ENCODE assay signal across 13 cellular contexts in the genomic region with DNA sequence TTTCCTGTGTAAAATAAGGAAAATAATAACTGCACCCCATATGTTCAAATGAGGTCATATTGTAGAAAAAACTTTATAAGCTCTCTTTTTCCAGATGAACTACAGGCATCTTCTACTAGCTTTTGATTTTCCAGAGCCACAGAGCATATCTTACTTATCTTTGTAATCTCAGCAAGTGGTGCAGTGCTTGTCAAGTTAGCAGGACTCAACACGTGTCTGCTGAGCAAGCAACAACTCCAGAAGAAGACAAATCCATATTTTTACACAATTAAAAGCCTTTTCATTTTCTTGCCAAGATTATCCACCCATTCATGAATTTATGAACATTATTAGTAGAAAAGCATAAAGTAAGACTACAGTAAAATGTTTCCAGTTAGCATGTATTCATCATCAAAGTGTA. TPM values are rescaled to one million over a fixed set of nuclear protein-coding genes. Genes with fewer than 3 reads are reported as not detected.
DNase-seq lines count a peak whose midpoint lies in the region; ATAC-seq and TF ChIP-seq lines count a peak whose summit lies in the region.
"Had no signal": no experiment of that assay in that cellular context is flagged by ENCODE, and none has a peak within 500 bp of the region (broad histone marks: within the 10 kb centered on the region; RNA-seq: fewer than 3 reads in every experiment).

No MANE protein-coding gene starts in this region.

- H4K91ac ChIP-seq in mesenchymal stem cell (ENCODE audit: low read length): no peak overlapping the region

- ATAC-seq in omental fat pad (ENCODE audit: low FRiP score): no peak

- H3K4me1 ChIP-seq in mesenchymal stem cell (ENCODE audit: control insufficient read depth, insufficient read depth, low read depth, low read length): peaks cover 4% of the 10 kb centered on the region

- no peaks in the 10 kb centered on the region for H3K27me3 Mint-ChIP-seq in nephron (ENCODE audit: low read depth)

- H2BK5ac ChIP-seq in mesenchymal stem cell (ENCODE audit: low read depth, low read length, poor library complexity, severe bottlenecking): no peak overlapping the region

- H4K8ac ChIP-seq in mesenchymal stem cell (ENCODE audit: low read length): no peak overlapping the region

- WGBS in mesenchymal stem cell: 18% methylated on average over 1 of the region's 1 CpG

- no peak overlapping the region for H3K14ac ChIP-seq in mesenchymal stem cell (ENCODE audit: low read length in 2 of 2)

- no peak overlapping the region for H2BK15ac ChIP-seq in mesenchymal stem cell (ENCODE audit: low read depth, poor library complexity, severe bottlenecking)

- no peak overlapping the region for H2AK5ac ChIP-seq in mesenchymal stem cell (ENCODE audit: low read length, severe bottlenecking)

- TF ChIP-seq CTCF in choroid plexus epithelial cell (conservative IDR thresholded peaks at IDR 0.05; ENCODE audit: low read depth, low read length): no peak
- TF ChIP-seq CTCF in nephron (IDR thresholded peaks at IDR 0.05; ENCODE audit: unreplicated experiment in 3 of 3): no peak
- TF ChIP-seq CTCF in omental fat pad (IDR thresholded peaks at IDR 0.05): no peak

- H3K4me3 ChIP-seq in choroid plexus epithelial cell (ENCODE audit: low read depth, low read length) (no peak overlapping the region), mesenchymal stem cell (ENCODE audit: insufficient read depth in 1 of 2, low read depth in 1 of 2, low read length in 2 of 2) (no peak overlapping the region)
- H3K4me3 ChIP-seq: BLaER1 treated with 17β-estradiol and CSF1 and Interleukin-3, amounts not matched to agents 10 nM and 100 nM had no signal

- peaks cover 26% of the 10 kb centered on the region for H3K4me1 Mint-ChIP-seq in nephron

- no peak overlapping the region for H2BK120ac ChIP-seq in mesenchymal stem cell (ENCODE audit: low read depth, low read length)

- H3K4me2 ChIP-seq in mesenchymal stem cell (ENCODE audit: low read length, poor library complexity, severe bottlenecking): no peak overlapping the region
- H3K4me2 ChIP-seq: BLaER1 treated with 17β-estradiol and CSF1 and Interleukin-3, amounts not matched to agents 10 nM and 100 nM had no signal

- H3K36me3 ChIP-seq in mesenchymal stem cell (ENCODE audit: control insufficient read depth in 1 of 2, insufficient read depth in 2 of 2, low read depth in 1 of 2, low read length in 2 of 2): no peaks in the 10 kb centered on the region
- H3K36me3 ChIP-seq: BLaER1 treated with 17β-estradiol and CSF1 and Interleukin-3, amounts not matched to agents 10 nM and 100 nM had no signal

- H3K27ac Mint-ChIP-seq in nephron: peak overlapping the region in 2 of 3 experiments; percentile 38 to 39
- H3K27ac Mint-ChIP-seq: CD4-positive, CD25-positive, alpha-beta regulatory T cell had no signal

- no peak overlapping the region for H3K27ac ChIP-seq in mesenchymal stem cell (ENCODE audit: low read length, poor library complexity, severe bottlenecking)
- H3K27ac ChIP-seq: BLaER1 treated with 17β-estradiol and CSF1 and Interleukin-3, amounts not matched to agents 10 nM and 100 nM; HL-60 had no signal

- H3K23ac ChIP-seq in mesenchymal stem cell (ENCODE audit: low read length in 2 of 2): no peak overlapping the region

- H3K9me3 ChIP-seq in mesenchymal stem cell (ENCODE audit: control insufficient read depth, low read length): no peaks in the 10 kb centered on the region
- H3K9me3 ChIP-seq: BLaER1 treated with 17β-estradiol and CSF1 and Interleukin-3, amounts not matched to agents 10 nM and 100 nM had no signal

- no peaks in the 10 kb centered on the region for H3K36me3 Mint-ChIP-seq in nephron (ENCODE audit: low read depth)
- H3K36me3 Mint-ChIP-seq: CD4-positive, CD25-positive, alpha-beta regulatory T cell had no signal

- H2BK12ac ChIP-seq in mesenchymal stem cell (ENCODE audit: low read length in 2 of 2): no peak overlapping the region

- H3K4me3 Mint-ChIP-seq in nephron: no peak overlapping the region
- H3K4me3 Mint-ChIP-seq: CD4-positive, CD25-positive, alpha-beta regulatory T cell had no signal

- H3K4ac ChIP-seq in mesenchymal stem cell (ENCODE audit: low read depth in 1 of 2, low read length in 2 of 2): no peak overlapping the region

- no peaks in the 10 kb centered on the region for H3K9me3 Mint-ChIP-seq in nephron

- H3K79me1 ChIP-seq in mesenchymal stem cell (replicated peaks; ENCODE audit: low read length, poor library complexity, severe bottlenecking): no peaks in the 10 kb centered on the region

- H3K9ac ChIP-seq in mesenchymal stem cell (ENCODE audit: low read length): no peak overlapping the region
- H3K9ac ChIP-seq: BLaER1 treated with 17β-estradiol and CSF1 and Interleukin-3, amounts not matched to agents 10 nM and 100 nM had no signal

- no peak overlapping the region for H3K18ac ChIP-seq in mesenchymal stem cell (ENCODE audit: low read depth in 1 of 2, low read length in 2 of 2)

- no peaks in the 10 kb centered on the region for H3K27me3 ChIP-seq in mesenchymal stem cell (ENCODE audit: control insufficient read depth in 1 of 2, insufficient read depth in 1 of 2, low read length in 2 of 2)
- H3K27me3 ChIP-seq: BLaER1 treated with 17β-estradiol and CSF1 and Interleukin-3, amounts not matched to agents 10 nM and 100 nM had no signal

- no peak overlapping the region for H2AFZ ChIP-seq in mesenchymal stem cell (ENCODE audit: low read depth, low read length)

- DNase-seq in EH (ENCODE audit: low read depth): peak; percentile 8
- peak; percentile 35 for DNase-seq in SK-N-DZ (ENCODE audit: low spot score)
- DNase-seq in choroid plexus epithelial cell (ENCODE audit: low read depth): peak; percentile 43
- no peak for DNase-seq in stimulated activated CD4-positive, alpha-beta T cell treated with anti-CD3 and anti-CD28 coated beads, Interleukin-2, amount 100 ng/mL, for 48 hours
- DNase-seq in mesenchymal stem cell: no peak
- DNase-seq in omental fat pad (ENCODE audit: low spot score): no peak
- DNase-seq: ACHN; CD4-positive, CD25-positive, alpha-beta regulatory T cell; DMS53; HCEC 1CT had no signal

RNA-seq across cellular contexts. Expression of a gene that starts 14.4 kb away (rescaled TPM):
- polyA plus RNA-seq in SK-N-DZ (2014; cell fraction: cytosol; rRNA removed): 7.1 and 7.5 TPM in 2 replicates
- 10.1 and 10.7 TPM in 2 replicates for polyA plus RNA-seq in SK-N-DZ (2014; cell fraction: nucleus; rRNA removed)
- 29.1 TPM for polyA plus RNA-seq in mesenchymal stem cell (2013, experiment 1 of 2)
- polyA plus RNA-seq in mesenchymal stem cell (2013, experiment 2 of 2): 29.3 TPM
- total RNA-seq in omental fat pad: 10 to 100 TPM; 15.8 to 66.2 (median 22.9) TPM

Comparison
In these comparisons a context has a peak if more than half of its experiments do, and no peak if none do; other contexts are left out.
1. DNase-seq: peak in EH (single experiment), SK-N-DZ (single experiment) and choroid plexus epithelial cell (single experiment); none in stimulated activated CD4-positive, alpha-beta T cell treated with anti-CD3 and anti-CD28 coated beads, Interleukin-2, amount 100 ng/mL, for 48 hours (0 of 2), mesenchymal stem cell (single experiment) and omental fat pad (single experiment).